1 cellular context compared by ENCODE assay signal in the genomic region with DNA sequence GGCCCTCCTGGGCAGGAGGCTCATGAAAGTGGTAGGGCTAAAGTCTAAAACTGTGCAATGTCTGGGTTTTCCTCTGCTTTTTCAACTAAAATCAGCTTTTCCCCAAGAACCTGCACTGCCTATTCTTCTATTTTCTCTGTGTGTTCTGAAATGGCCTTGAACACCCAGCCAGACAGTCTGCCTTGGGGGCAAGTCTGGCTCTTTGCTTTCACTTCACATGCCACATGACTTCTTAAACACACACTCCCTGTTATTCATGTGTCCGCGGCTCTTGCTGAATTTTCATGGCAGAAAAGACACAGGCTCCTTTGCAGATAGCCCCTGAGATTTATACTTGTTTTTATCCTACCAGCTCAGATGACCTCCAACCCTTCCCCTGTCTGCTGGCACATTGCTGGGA.
A peak's percentile ranks its signal among the peaks of the same experiment; 100 is the strongest.
TF ChIP-seq lines count a peak whose summit lies in the region.

No MANE protein-coding gene starts in this region.

TF ChIP-seq in HepG2, 621 proteins besides CTCF, POLR2A, EP300 and RAD21 (continued from another document and continues in another):
- 0 out of 2 replicates have a peak, but pooled peaks have one; percentile 34 for TF ChIP-seq ZNF331 (CRISPR knock-in tag; IDR thresholded peaks at IDR 0.05)
- no peak for TF ChIP-seq RBM22 (optimal IDR thresholded peaks at IDR 0.05; ENCODE audit: low read length)
- 0 out of 2 replicates have a peak, but pooled peaks have one; percentile 10 for TF ChIP-seq NCOA2 (CRISPR knock-in tag; IDR thresholded peaks at IDR 0.05)
- 0 out of 2 replicates have a peak, but pooled peaks have one; percentile 31 for TF ChIP-seq TBX2 (CRISPR knock-in tag; IDR thresholded peaks at IDR 0.05; ENCODE audit: borderline replicate concordance)
- no peak for TF ChIP-seq ZNF775 (CRISPR knock-in tag; IDR thresholded peaks at IDR 0.05; ENCODE audit: borderline replicate concordance)
- no peak for TF ChIP-seq ZMYM4 (CRISPR knock-in tag; IDR thresholded peaks at IDR 0.05)
- no peak for TF ChIP-seq ZBTB8A (CRISPR knock-in tag; IDR thresholded peaks at IDR 0.05; ENCODE audit: borderline replicate concordance, low read depth)
- TF ChIP-seq KLF6 (CRISPR knock-in tag; IDR thresholded peaks at IDR 0.05) = no peak
- TF ChIP-seq FOSL2 (CRISPR knock-in tag; IDR thresholded peaks at IDR 0.05) = no peak
- TF ChIP-seq MTA1 (CRISPR knock-in tag; IDR thresholded peaks at IDR 0.05; ENCODE audit: borderline replicate concordance) = no peak
- peak; percentile 44; the same call in 1 of the 2 replicates for TF ChIP-seq SAP130 (CRISPR knock-in tag; IDR thresholded peaks at IDR 0.05; ENCODE audit: low read depth)
- TF ChIP-seq ZBTB43 (CRISPR knock-in tag; conservative IDR thresholded peaks at IDR 0.05) = no peak
- no peak for TF ChIP-seq ZNF510 (CRISPR knock-in tag; IDR thresholded peaks at IDR 0.05; ENCODE audit: low read depth)
- TF ChIP-seq U2AF1 (optimal IDR thresholded peaks at IDR 0.05; ENCODE audit: low read depth, low read length) = no peak
- TF ChIP-seq HNF1A (IDR thresholded peaks at IDR 0.05; ENCODE audit: low read depth) = no peak
- TF ChIP-seq HNF1A (CRISPR knock-in tag; IDR thresholded peaks at IDR 0.05; ENCODE audit: borderline replicate concordance) = no peak
- TF ChIP-seq, protein P1, sequence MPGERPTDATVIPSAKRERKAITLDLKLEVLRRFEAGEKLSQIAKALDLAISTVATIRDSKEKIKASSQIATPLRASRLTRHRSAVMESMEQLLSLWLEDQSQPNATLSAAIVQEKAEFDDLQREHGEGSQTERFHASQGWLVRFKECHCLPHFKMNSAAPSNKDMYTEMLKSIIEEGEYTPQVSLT (CRISPR knock-in tag; IDR thresholded peaks at IDR 0.05; ENCODE audit: borderline replicate concordance, low read depth) = no peak
- TF ChIP-seq JUN (CRISPR knock-in tag; IDR thresholded peaks at IDR 0.05) = no peak
- TF ChIP-seq ZNF136 (CRISPR knock-in tag; IDR thresholded peaks at IDR 0.05; ENCODE audit: low read depth) = no peak
- 0 out of 2 replicates have a peak, but pooled peaks have one; percentile 16 for TF ChIP-seq KDM2A (CRISPR knock-in tag; IDR thresholded peaks at IDR 0.05; ENCODE audit: borderline replicate concordance, low read depth)
- no peak for TF ChIP-seq SP5 (CRISPR knock-in tag; IDR thresholded peaks at IDR 0.05; ENCODE audit: borderline replicate concordance, low read depth)
- TF ChIP-seq, protein P2, sequence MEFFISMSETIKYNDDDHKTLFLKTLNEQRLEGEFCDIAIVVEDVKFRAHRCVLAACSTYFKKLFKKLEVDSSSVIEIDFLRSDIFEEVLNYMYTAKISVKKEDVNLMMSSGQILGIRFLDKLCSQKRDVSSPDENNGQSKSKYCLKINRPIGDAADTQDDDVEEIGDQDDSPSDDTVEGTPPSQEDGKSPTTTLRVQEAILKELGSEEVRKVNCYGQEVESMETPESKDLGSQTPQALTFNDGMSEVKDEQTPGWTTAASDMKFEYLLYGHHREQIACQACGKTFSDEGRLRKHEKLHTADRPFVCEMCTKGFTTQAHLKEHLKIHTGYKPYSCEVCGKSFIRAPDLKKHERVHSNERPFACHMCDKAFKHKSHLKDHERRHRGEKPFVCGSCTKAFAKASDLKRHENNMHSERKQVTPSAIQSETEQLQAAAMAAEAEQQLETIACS (CRISPR knock-in tag; IDR thresholded peaks at IDR 0.05) = no peak
- TF ChIP-seq, protein P3, sequence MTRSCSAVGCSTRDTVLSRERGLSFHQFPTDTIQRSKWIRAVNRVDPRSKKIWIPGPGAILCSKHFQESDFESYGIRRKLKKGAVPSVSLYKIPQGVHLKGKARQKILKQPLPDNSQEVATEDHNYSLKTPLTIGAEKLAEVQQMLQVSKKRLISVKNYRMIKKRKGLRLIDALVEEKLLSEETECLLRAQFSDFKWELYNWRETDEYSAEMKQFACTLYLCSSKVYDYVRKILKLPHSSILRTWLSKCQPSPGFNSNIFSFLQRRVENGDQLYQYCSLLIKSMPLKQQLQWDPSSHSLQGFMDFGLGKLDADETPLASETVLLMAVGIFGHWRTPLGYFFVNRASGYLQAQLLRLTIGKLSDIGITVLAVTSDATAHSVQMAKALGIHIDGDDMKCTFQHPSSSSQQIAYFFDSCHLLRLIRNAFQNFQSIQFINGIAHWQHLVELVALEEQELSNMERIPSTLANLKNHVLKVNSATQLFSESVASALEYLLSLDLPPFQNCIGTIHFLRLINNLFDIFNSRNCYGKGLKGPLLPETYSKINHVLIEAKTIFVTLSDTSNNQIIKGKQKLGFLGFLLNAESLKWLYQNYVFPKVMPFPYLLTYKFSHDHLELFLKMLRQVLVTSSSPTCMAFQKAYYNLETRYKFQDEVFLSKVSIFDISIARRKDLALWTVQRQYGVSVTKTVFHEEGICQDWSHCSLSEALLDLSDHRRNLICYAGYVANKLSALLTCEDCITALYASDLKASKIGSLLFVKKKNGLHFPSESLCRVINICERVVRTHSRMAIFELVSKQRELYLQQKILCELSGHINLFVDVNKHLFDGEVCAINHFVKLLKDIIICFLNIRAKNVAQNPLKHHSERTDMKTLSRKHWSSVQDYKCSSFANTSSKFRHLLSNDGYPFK (CRISPR knock-in tag; IDR thresholded peaks at IDR 0.05; ENCODE audit: borderline replicate concordance) = no peak
- TF ChIP-seq, protein P4, sequence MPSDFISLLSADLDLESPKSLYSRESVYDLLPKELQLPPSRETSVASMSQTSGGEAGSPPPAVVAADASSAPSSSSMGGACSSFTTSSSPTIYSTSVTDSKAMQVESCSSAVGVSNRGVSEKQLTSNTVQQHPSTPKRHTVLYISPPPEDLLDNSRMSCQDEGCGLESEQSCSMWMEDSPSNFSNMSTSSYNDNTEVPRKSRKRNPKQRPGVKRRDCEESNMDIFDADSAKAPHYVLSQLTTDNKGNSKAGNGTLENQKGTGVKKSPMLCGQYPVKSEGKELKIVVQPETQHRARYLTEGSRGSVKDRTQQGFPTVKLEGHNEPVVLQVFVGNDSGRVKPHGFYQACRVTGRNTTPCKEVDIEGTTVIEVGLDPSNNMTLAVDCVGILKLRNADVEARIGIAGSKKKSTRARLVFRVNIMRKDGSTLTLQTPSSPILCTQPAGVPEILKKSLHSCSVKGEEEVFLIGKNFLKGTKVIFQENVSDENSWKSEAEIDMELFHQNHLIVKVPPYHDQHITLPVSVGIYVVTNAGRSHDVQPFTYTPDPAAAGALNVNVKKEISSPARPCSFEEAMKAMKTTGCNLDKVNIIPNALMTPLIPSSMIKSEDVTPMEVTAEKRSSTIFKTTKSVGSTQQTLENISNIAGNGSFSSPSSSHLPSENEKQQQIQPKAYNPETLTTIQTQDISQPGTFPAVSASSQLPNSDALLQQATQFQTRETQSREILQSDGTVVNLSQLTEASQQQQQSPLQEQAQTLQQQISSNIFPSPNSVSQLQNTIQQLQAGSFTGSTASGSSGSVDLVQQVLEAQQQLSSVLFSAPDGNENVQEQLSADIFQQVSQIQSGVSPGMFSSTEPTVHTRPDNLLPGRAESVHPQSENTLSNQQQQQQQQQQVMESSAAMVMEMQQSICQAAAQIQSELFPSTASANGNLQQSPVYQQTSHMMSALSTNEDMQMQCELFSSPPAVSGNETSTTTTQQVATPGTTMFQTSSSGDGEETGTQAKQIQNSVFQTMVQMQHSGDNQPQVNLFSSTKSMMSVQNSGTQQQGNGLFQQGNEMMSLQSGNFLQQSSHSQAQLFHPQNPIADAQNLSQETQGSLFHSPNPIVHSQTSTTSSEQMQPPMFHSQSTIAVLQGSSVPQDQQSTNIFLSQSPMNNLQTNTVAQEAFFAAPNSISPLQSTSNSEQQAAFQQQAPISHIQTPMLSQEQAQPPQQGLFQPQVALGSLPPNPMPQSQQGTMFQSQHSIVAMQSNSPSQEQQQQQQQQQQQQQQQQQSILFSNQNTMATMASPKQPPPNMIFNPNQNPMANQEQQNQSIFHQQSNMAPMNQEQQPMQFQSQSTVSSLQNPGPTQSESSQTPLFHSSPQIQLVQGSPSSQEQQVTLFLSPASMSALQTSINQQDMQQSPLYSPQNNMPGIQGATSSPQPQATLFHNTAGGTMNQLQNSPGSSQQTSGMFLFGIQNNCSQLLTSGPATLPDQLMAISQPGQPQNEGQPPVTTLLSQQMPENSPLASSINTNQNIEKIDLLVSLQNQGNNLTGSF (CRISPR knock-in tag; IDR thresholded peaks at IDR 0.05) = no peak
- TF ChIP-seq, protein P5, sequence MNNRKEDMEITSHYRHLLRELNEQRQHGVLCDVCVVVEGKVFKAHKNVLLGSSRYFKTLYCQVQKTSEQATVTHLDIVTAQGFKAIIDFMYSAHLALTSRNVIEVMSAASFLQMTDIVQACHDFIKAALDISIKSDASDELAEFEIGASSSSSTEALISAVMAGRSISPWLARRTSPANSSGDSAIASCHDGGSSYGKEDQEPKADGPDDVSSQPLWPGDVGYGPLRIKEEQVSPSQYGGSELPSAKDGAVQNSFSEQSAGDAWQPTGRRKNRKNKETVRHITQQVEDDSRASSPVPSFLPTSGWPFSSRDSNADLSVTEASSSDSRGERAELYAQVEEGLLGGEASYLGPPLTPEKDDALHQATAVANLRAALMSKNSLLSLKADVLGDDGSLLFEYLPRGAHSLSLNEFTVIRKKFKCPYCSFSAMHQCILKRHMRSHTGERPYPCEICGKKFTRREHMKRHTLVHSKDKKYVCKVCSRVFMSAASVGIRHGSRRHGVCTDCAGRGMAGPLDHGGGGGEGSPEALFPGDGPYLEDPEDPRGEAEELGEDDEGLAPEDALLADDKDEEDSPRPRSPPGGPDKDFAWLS (CRISPR knock-in tag; IDR thresholded peaks at IDR 0.05; ENCODE audit: borderline replicate concordance) = no peak
- 0 out of 2 replicates have a peak, but pooled peaks have one; percentile 3 for TF ChIP-seq KAT8 (CRISPR knock-in tag; IDR thresholded peaks at IDR 0.05)
- TF ChIP-seq, protein P6, sequence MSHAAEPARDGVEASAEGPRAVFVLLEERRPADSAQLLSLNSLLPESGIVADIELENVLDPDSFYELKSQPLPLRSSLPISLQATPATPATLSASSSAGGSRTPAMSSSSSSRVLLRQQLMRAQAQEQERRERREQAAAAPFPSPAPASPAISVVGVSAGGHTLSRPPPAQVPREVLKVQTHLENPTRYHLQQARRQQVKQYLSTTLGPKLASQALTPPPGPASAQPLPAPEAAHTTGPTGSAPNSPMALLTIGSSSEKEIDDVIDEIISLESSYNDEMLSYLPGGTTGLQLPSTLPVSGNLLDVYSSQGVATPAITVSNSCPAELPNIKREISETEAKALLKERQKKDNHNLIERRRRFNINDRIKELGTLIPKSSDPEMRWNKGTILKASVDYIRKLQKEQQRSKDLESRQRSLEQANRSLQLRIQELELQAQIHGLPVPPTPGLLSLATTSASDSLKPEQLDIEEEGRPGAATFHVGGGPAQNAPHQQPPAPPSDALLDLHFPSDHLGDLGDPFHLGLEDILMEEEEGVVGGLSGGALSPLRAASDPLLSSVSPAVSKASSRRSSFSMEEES (CRISPR knock-in tag; IDR thresholded peaks at IDR 0.05) = peak; percentile 53
- no peak for TF ChIP-seq HOXA9 (CRISPR knock-in tag; IDR thresholded peaks at IDR 0.05; ENCODE audit: borderline replicate concordance)
- no peak for TF ChIP-seq ZNF569 (CRISPR knock-in tag; IDR thresholded peaks at IDR 0.05; ENCODE audit: borderline replicate concordance)
- no peak for TF ChIP-seq ZNF484 (CRISPR knock-in tag; IDR thresholded peaks at IDR 0.05; ENCODE audit: borderline replicate concordance, low read depth)
- no peak for TF ChIP-seq MEIS1 (CRISPR knock-in tag; IDR thresholded peaks at IDR 0.05; ENCODE audit: borderline replicate concordance)
- no peak for TF ChIP-seq ZBTB38 (CRISPR knock-in tag; IDR thresholded peaks at IDR 0.05)
- no peak for TF ChIP-seq ZSCAN9 (CRISPR knock-in tag; IDR thresholded peaks at IDR 0.05; ENCODE audit: borderline replicate concordance)
- no peak for TF ChIP-seq ZNF572 (CRISPR knock-in tag; IDR thresholded peaks at IDR 0.05)
